ENCODE assay signal across 18 cellular contexts in genomic region chr22:46594947-46595298, GRCh38.
"Had no signal": no experiment of that assay in that cellular context is flagged by ENCODE, and none has a peak within 500 bp of the region (broad histone marks: within the 10 kb centered on the region; RNA-seq: fewer than 3 reads in every experiment).

No MANE protein-coding gene starts in this region.

- H3K27ac ChIP-seq: foreskin keratinocyte, ovary, SK-N-MC had no signal

- H3K9me3 ChIP-seq: body of pancreas, ovary, transverse colon had no signal

- DNase-seq: activated B cell treated with CpG ODN at 0.5 μM for 24 hours; activated CD4-positive, alpha-beta T cell treated with anti-CD3 and anti-CD28 coated beads, Interleukin-2, amount 10 ng/mL, durations not matched to agents 24 days and 14 days; activated CD8-positive, alpha-beta T cell treated with anti-CD3 and anti-CD28 coated beads for 36 hours; activated naive CD4-positive, alpha-beta T cell treated with Interleukin-2 at 50 U/mL for 16 hours; activated naive CD8-positive, alpha-beta T cell treated with anti-CD3 and anti-CD28 coated beads, Interleukin-2, amount 10 ng/mL, durations not matched to agents 7 days and 5 days; activated T-cell treated with anti-CD3 and anti-CD28 coated beads, Interleukin-2, amount 50 U/mL, for 24 hours; amygdala; body of pancreas; foreskin keratinocyte; hypothalamus; islet precursor cell; mammary epithelial cell; ovary; stimulated activated naive CD8-positive, alpha-beta T cell treated with anti-CD3 and anti-CD28 coated beads, Interleukin-15, Interleukin-2, amounts not matched to agents 100 U/mL and 50 U/mL, for 24 hours; substantia nigra; transverse colon had no signal

- H3K4me1 ChIP-seq: foreskin keratinocyte had no signal

- H3K36me3 ChIP-seq: ovary, transverse colon had no signal

- ATAC-seq: activated CD8-positive, alpha-beta T cell treated with anti-CD3 and anti-CD28 coated beads for 36 hours; body of pancreas; foreskin keratinocyte; sciatic nerve; stimulated activated naive CD8-positive, alpha-beta T cell treated with anti-CD3 and anti-CD28 coated beads, Interleukin-15, Interleukin-2, amounts not matched to agents 100 U/mL and 50 U/mL, for 24 hours had no signal

- H3K4me3 ChIP-seq: body of pancreas, ovary, SK-N-MC, transverse colon had no signal

- H3K27me3 ChIP-seq: body of pancreas, ovary, transverse colon had no signal
